Comparison of ENCODE assay signal across 18 cellular contexts in the genomic region with DNA sequence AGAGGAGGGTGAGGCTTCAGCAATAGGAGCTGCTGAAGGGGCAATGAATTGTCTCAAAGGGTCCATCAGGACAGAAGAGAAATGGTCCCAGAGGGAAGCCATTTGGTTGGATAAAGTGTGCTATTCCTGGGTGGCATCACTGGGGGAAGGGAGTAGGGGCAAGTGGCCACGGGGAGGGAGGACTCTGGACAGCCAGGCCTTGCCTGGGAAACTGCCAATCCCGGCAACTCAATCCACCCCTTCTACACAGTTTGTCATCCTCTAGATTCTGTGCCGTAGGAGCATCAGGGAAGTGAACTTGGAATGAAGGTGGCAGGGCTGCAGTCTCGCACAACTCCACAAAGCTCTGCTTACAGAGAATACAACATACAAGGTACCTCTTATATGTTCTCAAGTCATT.
"Had no signal": no experiment of that assay in that cellular context is flagged by ENCODE, and none has a peak within 500 bp of the region (broad histone marks: within the 10 kb centered on the region; RNA-seq: fewer than 3 reads in every experiment).

No MANE protein-coding gene starts in this region.

- H3K27ac Mint-ChIP-seq: activated CD4-positive, alpha-beta memory T cell treated with anti-CD3 and anti-CD28 coated beads for 36 hours; activated naive CD4-positive, alpha-beta T cell treated with anti-CD3 and anti-CD28 coated beads for 36 hours; activated T-helper 2 cell treated with anti-CD3 and anti-CD28 coated beads, Interferon-gamma antibody, Interleukin-2, Interleukin-4, amounts not matched to agents 10 μg/mL and 5 μg/mL and 100 μg/mL, durations not matched to agents 14 hours and 24 hours and 36 hours; nephron progenitor cell; stimulated activated naive CD8-positive, alpha-beta T cell treated with anti-CD3 and anti-CD28 coated beads, Interleukin-15, Interleukin-2, amounts not matched to agents 100 ng/mL and 50 ng/mL, for 24 hours had no signal

- H3K4me1 ChIP-seq: ascending aorta had no signal

- H3K9me3 Mint-ChIP-seq: stimulated activated naive CD8-positive, alpha-beta T cell treated with anti-CD3 and anti-CD28 coated beads, Interleukin-15, Interleukin-2, amounts not matched to agents 100 ng/mL and 50 ng/mL, for 24 hours had no signal

- DNase-seq: activated CD4-positive, alpha-beta memory T cell treated with anti-CD3 and anti-CD28 coated beads for 36 hours; activated naive CD4-positive, alpha-beta T cell treated with anti-CD3 and anti-CD28 coated beads for 36 hours; activated T-cell treated with anti-CD3 and anti-CD28 coated beads, Interleukin-2, amount 50 U/mL, for 1 hour; effector CD8-positive, alpha-beta T cell; esophagus squamous epithelium; heart right ventricle; left ventricle myocardium superior; mesendoderm; nephron progenitor cell; occipital lobe; stimulated activated CD4-positive, alpha-beta T cell treated with anti-CD3 and anti-CD28 coated beads, Interleukin-12 subunit alpha, Interleukin-12 subunit beta, amount 100 ng/mL, for 4 hours; stimulated activated CD4-positive, alpha-beta T cell treated with anti-CD3 and anti-CD28 coated beads, Interleukin-1b, Interleukin-23, amount 100 ng/mL, for 48 hours; T-helper 2 cell had no signal

- ATAC-seq: heart right ventricle, left ventricle myocardium superior had no signal

- H3K27ac ChIP-seq: ascending aorta, esophagus squamous epithelium, heart right ventricle, tibial nerve, VCaP had no signal

- H3K27me3 ChIP-seq: ascending aorta, esophagus squamous epithelium, heart right ventricle, tibial nerve had no signal

- H3K4me3 ChIP-seq: ascending aorta, esophagus squamous epithelium, heart right ventricle, tibial nerve had no signal

- H3K9me3 ChIP-seq: ascending aorta, esophagus squamous epithelium had no signal

- H3K4me3 Mint-ChIP-seq: activated CD4-positive, alpha-beta memory T cell treated with anti-CD3 and anti-CD28 coated beads for 36 hours; activated naive CD4-positive, alpha-beta T cell treated with anti-CD3 and anti-CD28 coated beads for 36 hours; nephron progenitor cell; stimulated activated naive CD8-positive, alpha-beta T cell treated with anti-CD3 and anti-CD28 coated beads, Interleukin-15, Interleukin-2, amounts not matched to agents 100 ng/mL and 50 ng/mL, for 24 hours had no signal

- H3K27me3 Mint-ChIP-seq: activated CD4-positive, alpha-beta memory T cell treated with anti-CD3 and anti-CD28 coated beads for 36 hours; stimulated activated naive CD8-positive, alpha-beta T cell treated with anti-CD3 and anti-CD28 coated beads, Interleukin-15, Interleukin-2, amounts not matched to agents 100 ng/mL and 50 ng/mL, for 24 hours had no signal

- H3K36me3 Mint-ChIP-seq: activated CD4-positive, alpha-beta memory T cell treated with anti-CD3 and anti-CD28 coated beads for 36 hours had no signal

- H3K36me3 ChIP-seq: ascending aorta, esophagus squamous epithelium, heart right ventricle, tibial nerve had no signal
